In genomic region chr2:127321306-127321705, GRCh38 we compare ENCODE assay signal across 20 cellular contexts.
"Had no signal": no experiment of that assay in that cellular context is flagged by ENCODE, and none has a peak within 500 bp of the region (broad histone marks: within the 10 kb centered on the region; RNA-seq: fewer than 3 reads in every experiment).

No MANE protein-coding gene starts in this region.

- H3K4me1 ChIP-seq: left ventricle myocardium inferior, parathyroid adenoma, tibial artery, uterus had no signal

- H3K4me2 ChIP-seq: hepatocyte had no signal

- FAIRE-seq: kidney had no signal

- DNase-seq: activated CD4-positive, alpha-beta T cell treated with anti-CD3 and anti-CD28 coated beads, Interleukin-2, amount 10 ng/mL, durations not matched to agents 24 days and 14 days; activated CD8-positive, alpha-beta memory T cell treated with anti-CD3 and anti-CD28 coated beads, Interleukin-2, amount 50 U/mL, for 4 hours; activated CD8-positive, alpha-beta T cell treated with anti-CD3 and anti-CD28 coated beads, Interleukin-2, amount 10 ng/mL, durations not matched to agents 7 days and 5 days; activated gamma-delta T cell treated with Interleukin-2 at 50 U/mL for 16 hours; activated naive CD8-positive, alpha-beta T cell treated with anti-CD3 and anti-CD28 coated beads for 36 hours; activated T-cell treated with anti-CD3 and anti-CD28 coated beads, Interleukin-2, amount 50 U/mL, for 72 hours; anterior cingulate cortex; kidney; left ventricle myocardium inferior; mucosa of descending colon; naive thymus-derived CD4-positive, alpha-beta T cell; stimulated activated CD4-positive, alpha-beta T cell treated with anti-CD3 and anti-CD28 coated beads, Interleukin-2, amount 100 ng/mL, for 48 hours; stimulated activated naive B cell treated with anti-CD40 and anti-IgM and Interleukin-4, amounts not matched to agents 10 μg/mL and 1 μg/mL and 100 μg/mL, for 72 hours; T-helper 17 cell; tibial artery; uterus had no signal

- H3K9ac ChIP-seq: parathyroid adenoma had no signal

- H3K4me3 ChIP-seq: hepatocyte, left ventricle myocardium inferior, mucosa of descending colon, tibial artery, uterus had no signal

- H3K9me3 ChIP-seq: mucosa of descending colon, tibial artery, uterus had no signal

- H2AFZ ChIP-seq: hepatocyte, parathyroid adenoma had no signal

- ATAC-seq: activated CD8-positive, alpha-beta T cell treated with anti-CD3 and anti-CD28 coated beads, Interleukin-2, amount 10 ng/mL, durations not matched to agents 7 days and 5 days; activated T-cell treated with anti-CD3 and anti-CD28 coated beads, Interleukin-2, amount 50 U/mL, for 72 hours; mucosa of descending colon; naive thymus-derived CD4-positive, alpha-beta T cell; stimulated activated naive B cell treated with anti-CD40 and anti-IgM and Interleukin-4, amounts not matched to agents 10 μg/mL and 1 μg/mL and 100 μg/mL, for 72 hours; T-helper 17 cell; WTC11 had no signal

- H3K79me2 ChIP-seq: hepatocyte, parathyroid adenoma had no signal

- H3K36me3 ChIP-seq: uterus had no signal

- H3K27me3 ChIP-seq: hepatocyte, tibial artery, uterus had no signal

- H3K27ac ChIP-seq: epithelial cell of prostate, hepatocyte, left ventricle myocardium inferior, parathyroid adenoma, tibial artery, uterus had no signal
